In genomic region chr2:103119352-103119751, GRCh38 we compare ENCODE assay signal across 35 cellular contexts.
"Had no signal": no experiment of that assay in that cellular context is flagged by ENCODE, and none has a peak within 500 bp of the region (broad histone marks: within the 10 kb centered on the region; RNA-seq: fewer than 3 reads in every experiment).

No MANE protein-coding gene starts in this region.

- ATAC-seq: activated CD8-positive, alpha-beta memory T cell treated with anti-CD3 and anti-CD28 coated beads, Interleukin-2, amount 10 ng/mL, durations not matched to agents 7 days and 5 days; activated CD8-positive, alpha-beta T cell treated with anti-CD3 and anti-CD28 coated beads, Interleukin-2, amount 10 ng/mL, durations not matched to agents 7 days and 5 days; activated naive CD8-positive, alpha-beta T cell treated with anti-CD3 and anti-CD28 coated beads, Interleukin-2, amount 50 U/mL, for 24 hours had no signal

- H3K36me3 ChIP-seq: ascending aorta, cardiac muscle cell had no signal

- H3K4me1 ChIP-seq: ascending aorta had no signal

- H3K4me1 Mint-ChIP-seq: activated B cell treated with CpG ODN at 0.5 μM for 24 hours; activated CD4-positive, alpha-beta memory T cell treated with anti-CD3 and anti-CD28 coated beads, Interleukin-2, amount 10 ng/mL, durations not matched to agents 7 days and 5 days; activated CD4-positive, alpha-beta T cell treated with anti-CD3 and anti-CD28 coated beads, Interleukin-2, amount 10 ng/mL, durations not matched to agents 24 days and 14 days; activated CD8-positive, alpha-beta memory T cell treated with anti-CD3 and anti-CD28 coated beads, Interleukin-2, amount 10 ng/mL, durations not matched to agents 7 days and 5 days; activated naive CD4-positive, alpha-beta T cell treated with anti-CD3 and anti-CD28 coated beads, Interleukin-2, amount 10 ng/mL, durations not matched to agents 7 days and 5 days; activated naive CD4-positive, alpha-beta T cell treated with anti-CD3 and anti-CD28 coated beads, Interleukin-2, amount 50 U/mL, for 24 hours; activated naive CD8-positive, alpha-beta T cell treated with anti-CD3 and anti-CD28 coated beads, Interleukin-2, amount 10 ng/mL, durations not matched to agents 7 days and 5 days; activated naive CD8-positive, alpha-beta T cell treated with anti-CD3 and anti-CD28 coated beads, Interleukin-2, amount 50 U/mL, for 24 hours; brain; central memory CD8-positive, alpha-beta T cell had no signal

- H3K9me3 ChIP-seq: ascending aorta had no signal

- H3K36me3 Mint-ChIP-seq: activated CD8-positive, alpha-beta memory T cell treated with anti-CD3 and anti-CD28 coated beads, Interleukin-2, amount 10 ng/mL, durations not matched to agents 7 days and 5 days; activated naive CD4-positive, alpha-beta T cell treated with anti-CD3 and anti-CD28 coated beads, Interleukin-2, amount 10 ng/mL, durations not matched to agents 7 days and 5 days; activated naive CD4-positive, alpha-beta T cell treated with anti-CD3 and anti-CD28 coated beads, Interleukin-2, amount 50 U/mL, for 24 hours; activated naive CD8-positive, alpha-beta T cell; activated naive CD8-positive, alpha-beta T cell treated with anti-CD3 and anti-CD28 coated beads, Interleukin-2, amount 10 ng/mL, durations not matched to agents 7 days and 5 days; brain had no signal

- H3K4me3 ChIP-seq: ascending aorta, cardiac muscle cell had no signal

- H3K4me3 Mint-ChIP-seq: activated B cell treated with CpG ODN at 0.5 μM for 24 hours; activated CD4-positive, alpha-beta memory T cell treated with anti-CD3 and anti-CD28 coated beads, Interleukin-2, amount 10 ng/mL, durations not matched to agents 7 days and 5 days; activated CD4-positive, alpha-beta T cell treated with anti-CD3 and anti-CD28 coated beads, Interleukin-2, amount 10 ng/mL, durations not matched to agents 24 days and 14 days; activated CD8-positive, alpha-beta memory T cell treated with anti-CD3 and anti-CD28 coated beads, Interleukin-2, amount 10 ng/mL, durations not matched to agents 7 days and 5 days; activated CD8-positive, alpha-beta T cell treated with anti-CD3 and anti-CD28 coated beads, Interleukin-2, amount 10 ng/mL, durations not matched to agents 7 days and 5 days; activated naive CD4-positive, alpha-beta T cell treated with anti-CD3 and anti-CD28 coated beads, Interleukin-2, amount 10 ng/mL, durations not matched to agents 7 days and 5 days; activated naive CD4-positive, alpha-beta T cell treated with anti-CD3 and anti-CD28 coated beads, Interleukin-2, amount 50 U/mL, for 24 hours; activated naive CD8-positive, alpha-beta T cell; activated naive CD8-positive, alpha-beta T cell treated with anti-CD3 and anti-CD28 coated beads, Interleukin-2, amount 10 ng/mL, durations not matched to agents 7 days and 5 days; activated naive CD8-positive, alpha-beta T cell treated with anti-CD3 and anti-CD28 coated beads, Interleukin-2, amount 50 U/mL, for 24 hours; activated T-cell treated with anti-CD3 and anti-CD28 coated beads, Interleukin-2, amount 50 U/mL, for 24 hours; brain; central memory CD8-positive, alpha-beta T cell; T-helper 2 cell treated with Interferon-gamma antibody and Interleukin-4, amounts not matched to agents 5 μg/mL and 100 μg/mL, for 36 hours had no signal

- H3K27me3 Mint-ChIP-seq: activated B cell treated with CpG ODN at 0.5 μM for 24 hours; activated CD4-positive, alpha-beta memory T cell treated with anti-CD3 and anti-CD28 coated beads, Interleukin-2, amount 10 ng/mL, durations not matched to agents 7 days and 5 days; activated CD4-positive, alpha-beta T cell treated with anti-CD3 and anti-CD28 coated beads, Interleukin-2, amount 10 ng/mL, durations not matched to agents 24 days and 14 days; activated CD8-positive, alpha-beta memory T cell treated with anti-CD3 and anti-CD28 coated beads, Interleukin-2, amount 10 ng/mL, durations not matched to agents 7 days and 5 days; activated naive CD4-positive, alpha-beta T cell treated with anti-CD3 and anti-CD28 coated beads, Interleukin-2, amount 50 U/mL, for 24 hours; activated naive CD8-positive, alpha-beta T cell; activated naive CD8-positive, alpha-beta T cell treated with anti-CD3 and anti-CD28 coated beads, Interleukin-2, amount 50 U/mL, for 24 hours; activated T-cell treated with anti-CD3 and anti-CD28 coated beads, Interleukin-2, amount 50 U/mL, for 24 hours; central memory CD8-positive, alpha-beta T cell had no signal

- FAIRE-seq: bronchial epithelial cell had no signal

- H3K27ac Mint-ChIP-seq: activated B cell treated with CpG ODN at 0.5 μM for 24 hours; activated CD4-positive, alpha-beta memory T cell treated with anti-CD3 and anti-CD28 coated beads, Interleukin-2, amount 10 ng/mL, durations not matched to agents 7 days and 5 days; activated CD4-positive, alpha-beta T cell treated with anti-CD3 and anti-CD28 coated beads, Interleukin-2, amount 10 ng/mL, durations not matched to agents 24 days and 14 days; activated CD8-positive, alpha-beta memory T cell treated with anti-CD3 and anti-CD28 coated beads, Interleukin-2, amount 10 ng/mL, durations not matched to agents 7 days and 5 days; activated CD8-positive, alpha-beta T cell treated with anti-CD3 and anti-CD28 coated beads, Interleukin-2, amount 10 ng/mL, durations not matched to agents 7 days and 5 days; activated naive CD4-positive, alpha-beta T cell treated with anti-CD3 and anti-CD28 coated beads, Interleukin-2, amount 10 ng/mL, durations not matched to agents 7 days and 5 days; activated naive CD4-positive, alpha-beta T cell treated with anti-CD3 and anti-CD28 coated beads, Interleukin-2, amount 50 U/mL, for 24 hours; activated naive CD8-positive, alpha-beta T cell; activated naive CD8-positive, alpha-beta T cell treated with anti-CD3 and anti-CD28 coated beads, Interleukin-2, amount 10 ng/mL, durations not matched to agents 7 days and 5 days; activated naive CD8-positive, alpha-beta T cell treated with anti-CD3 and anti-CD28 coated beads, Interleukin-2, amount 50 U/mL, for 24 hours; activated T-cell treated with anti-CD3 and anti-CD28 coated beads, Interleukin-2, amount 50 U/mL, for 24 hours; activated T-helper 2 cell treated with anti-CD3 and anti-CD28 coated beads, Interferon-gamma antibody, Interleukin-2, Interleukin-4, amounts not matched to agents 10 μg/mL and 5 μg/mL and 100 μg/mL, durations not matched to agents 14 hours and 24 hours and 36 hours; brain; T-helper 2 cell treated with Interferon-gamma antibody and Interleukin-4, amounts not matched to agents 5 μg/mL and 100 μg/mL, for 36 hours had no signal

- H3K27ac ChIP-seq: ascending aorta, cardiac muscle cell, VCaP had no signal

- H3K27me3 ChIP-seq: ascending aorta, cardiac muscle cell had no signal

- DNase-seq: activated B cell treated with CpG ODN at 0.5 μM for 24 hours; activated CD4-positive, alpha-beta memory T cell treated with anti-CD3 and anti-CD28 coated beads, Interleukin-2, amount 10 ng/mL, durations not matched to agents 7 days and 5 days; activated CD4-positive, alpha-beta T cell treated with anti-CD3 and anti-CD28 coated beads for 4 hours; activated CD4-positive, alpha-beta T cell treated with anti-CD3 and anti-CD28 coated beads, Interleukin-2, amount 10 ng/mL, durations not matched to agents 24 days and 14 days; activated CD4-positive, alpha-beta T cell treated with anti-CD3 and anti-CD28 coated beads, Interleukin-2, amount 50 U/mL, for 1 hour; activated CD4-positive, alpha-beta T cell treated with anti-CD3 and anti-CD28 coated beads, Interleukin-2, amount 50 U/mL, for 48 hours; activated CD4-positive, CD25-positive, alpha-beta regulatory T cell treated with anti-CD3 and anti-CD28 coated beads, Interleukin-2, amount 50 U/mL, for 72 hours; activated CD8-positive, alpha-beta memory T cell treated with anti-CD3 and anti-CD28 coated beads for 24 hours; activated CD8-positive, alpha-beta memory T cell treated with anti-CD3 and anti-CD28 coated beads, Interleukin-2, amount 10 ng/mL, durations not matched to agents 7 days and 5 days; activated CD8-positive, alpha-beta memory T cell treated with anti-CD3 and anti-CD28 coated beads, Interleukin-2, amount 50 U/mL, for 48 hours; activated CD8-positive, alpha-beta T cell treated with anti-CD3 and anti-CD28 coated beads, Interleukin-2, amount 10 ng/mL, durations not matched to agents 7 days and 5 days; activated effector memory CD4-positive, alpha-beta T cell treated with Interleukin-2 at 50 U/mL for 16 hours; activated gamma-delta T cell; activated naive CD4-positive, alpha-beta T cell treated with anti-CD3 and anti-CD28 coated beads, Interleukin-2, amount 10 ng/mL, durations not matched to agents 7 days and 5 days; activated naive CD4-positive, alpha-beta T cell treated with Interleukin-2 at 50 U/mL for 16 hours; activated naive CD8-positive, alpha-beta T cell treated with anti-CD3 and anti-CD28 coated beads, Interleukin-2, amount 10 ng/mL, durations not matched to agents 7 days and 5 days; activated naive CD8-positive, alpha-beta T cell treated with anti-CD3 and anti-CD28 coated beads, Interleukin-2, amount 50 U/mL, for 24 hours; activated T-cell treated with anti-CD3 and anti-CD28 coated beads, Interleukin-2, amount 50 U/mL, for 24 hours; activated T-cell treated with anti-CD3 and anti-CD28 coated beads, Interleukin-2, amount 50 U/mL, for 48 hours; amygdala; anterior cingulate cortex; caudate nucleus; cerebellar nuclear complex; T-helper 2 cell; T-helper 9 cell had no signal
